ENCODE assay signal across 8 cellular contexts in genomic region chr2:177165731-177166711, GRCh38. TPM values are rescaled to one million over a fixed set of nuclear protein-coding genes. Genes with fewer than 3 reads are reported as not detected.
DNase-seq lines count a peak whose midpoint lies in the region; ATAC-seq, FAIRE-seq and TF ChIP-seq lines count a peak whose summit lies in the region.

No MANE protein-coding gene starts in this region.

- TF ChIP-seq CTCF in A549 (IDR thresholded peaks at IDR 0.05) = no peak
- TF ChIP-seq CTCF in lung (IDR thresholded peaks at IDR 0.05; ENCODE audit: control extremely low read depth, extremely low read depth) = no peak
- peak in 1 of 5 experiments; percentile 7 for TF ChIP-seq CTCF in transverse colon (IDR thresholded peaks at IDR 0.05)

- DNase-seq in A549 (ENCODE audit: low read depth in 1 of 2, low spot score in 1 of 2) (peak in 1 of 2 experiments; percentile 40), GM18507 (ENCODE audit: extremely low spot score, insufficient read length, low read depth) (no peak), NCI-H748 (lab: John Stamatoyannopoulos, UW; ENCODE audit: unreplicated experiment) (peak; percentile 29), cerebellar cortex (ENCODE audit: low spot score) (peak; percentile 67), lung (ENCODE audit: low spot score) (no peak), transverse colon (peak; percentile 22), NCI-H510A treated with DMSO at 0.1 percent for 48 hours (lab: John Stamatoyannopoulos, UW) (no peak)

- FAIRE-seq in A549 (lab: Jason Lieb, UNC) (no peak), GM18507 (lab: Jason Lieb, UNC) (peak; percentile 91)

- H3K4me2 ChIP-seq in A549 = peak overlapping the region; percentile 90

- CTCF ChIA-PET in A549 (lab: Yijun Ruan, JAX) = interaction anchor here (0.6 to 6.7 kb wide), 26 partner anchors 10 to 1177 kb away, joined by 3 to 123 read pairs (median 5); partner anchors contain the start of gene NFE2L2

- no peak for TF ChIP-seq POLR2A in A549 (IDR thresholded peaks at IDR 0.05; ENCODE audit: low read length)
- peak; percentile 29 for TF ChIP-seq POLR2A in transverse colon (IDR thresholded peaks at IDR 0.05)

- H3K9me3 ChIP-seq in A549 (no peaks in the 10 kb centered on the region), lung (ENCODE audit: control insufficient read depth in 2 of 2, insufficient read depth in 1 of 2, low read length in 1 of 2) (no peaks in the 10 kb centered on the region), transverse colon (no peaks in the 10 kb centered on the region)

- intact Hi-C loops in transverse colon (cut with DNase I; ENCODE audit: low total_unique reads) = loop anchor here (2.0 to 10.0 kb wide), 3 partner anchors 99 to 249 kb away; partner anchors contain the start of gene NFE2L2

- 11% methylated on average over 8 of the region's 8 CpGs for WGBS in A549 (ENCODE audit: missing lambda C conversion rate)
- WGBS in lung, 2 donors = 54 to 58% methylated on average over 8 of the region's 8 CpGs
- WGBS in transverse colon (ENCODE audit: low coverage in 1 of 2), 2 donors = 24 to 41% methylated on average over 7 to 8 of the region's 8 CpGs

- peaks cover 53% of the 10 kb centered on the region for H3K4me1 ChIP-seq in A549
- H3K4me1 ChIP-seq in lung (ENCODE audit: control insufficient read depth in 2 of 2, insufficient read depth in 2 of 2, low read length in 2 of 2) = peaks cover 2 to 4% of the 10 kb centered on the region in 2 donors
- H3K4me1 ChIP-seq in transverse colon = peaks cover 0 to 45% (median 21%) of the 10 kb centered on the region in 4 donors

- H3K36me3 ChIP-seq in lung (ENCODE audit: control insufficient read depth in 2 of 2, insufficient read depth in 2 of 2, low read length in 2 of 2) (no peaks in the 10 kb centered on the region), transverse colon (no peaks in the 10 kb centered on the region)

- TF ChIP-seq EP300 in A549 (IDR thresholded peaks at IDR 0.05) (no peak), transverse colon (IDR thresholded peaks at IDR 0.05; ENCODE audit: low read depth) (no peak)

- peak overlapping the region; percentile 34; the same call in 2 of the 3 replicates for H3K4me3 ChIP-seq in A549
- H3K4me3 ChIP-seq in lung = no peak overlapping the region
- H3K4me3 ChIP-seq in transverse colon = peak overlapping the region in 2 of 4 donors; percentile 35 to 41

- no peak for TF ChIP-seq RAD21 in A549 (conservative IDR thresholded peaks at IDR 0.05 in 1 of 2, IDR thresholded peaks at IDR 0.05 in 1 of 2)

- in situ Hi-C loops in transverse colon (cut with MboI; ENCODE audit: low pct_ligation_motif_present in 1 of 4, low pct_unique_long_range_greater_than_20kb in 1 of 4, low sequenced_read_pairs in 3 of 4) = loop anchor here (10.0 to 25.0 kb wide), 6 partner anchors 99 to 596 kb away; partner anchors contain the start of gene NFE2L2 (in 1 of the 4)

- peak overlapping the region; percentile 95 to 98 for H3K27ac ChIP-seq in A549
- H3K27ac ChIP-seq in lung (ENCODE audit: low read depth in 1 of 2, low read length in 1 of 2) = peak overlapping the region; percentile 55 to 77
- H3K27ac ChIP-seq in transverse colon = peak overlapping the region; percentile 83 to 90 (median 87)

- POLR2A ChIA-PET in A549 (lab: Yijun Ruan, JAX) = interaction anchor here (1.3 to 3.6 kb wide), 5 partner anchors 46 to 526 kb away, joined by 4 to 48 read pairs (median 6); partner anchors contain the start of genes HNRNPA3 and NFE2L2

- ATAC-seq in A549 (peak; percentile 42 to 47; a peak in 4 of 6 replicates), HG02884 (IDR thresholded peaks at IDR 0.05; ENCODE audit: unreplicated experiment) (peak; percentile 57), lung (ENCODE audit: insufficient read depth, low FRiP score) (no peak)

- no peaks in the 10 kb centered on the region for H3K27me3 ChIP-seq in lung (ENCODE audit: control insufficient read depth, insufficient read depth)
- no peaks in the 10 kb centered on the region for H3K27me3 ChIP-seq in transverse colon

TF ChIP-seq in A549, 52 proteins besides CTCF, POLR2A, EP300 and RAD21:
- TF ChIP-seq FOSL2 (IDR thresholded peaks at IDR 0.05) = no peak
- TF ChIP-seq FOSL2 (CRISPR knock-in tag; IDR thresholded peaks at IDR 0.05) = 0 out of 2 replicates have a peak, but pooled peaks have one; percentile 18
- TF ChIP-seq RNF2 (IDR thresholded peaks at IDR 0.05; ENCODE audit: borderline replicate concordance, low read depth) = no peak
- TF ChIP-seq SMC3 (IDR thresholded peaks at IDR 0.05) = no peak
- TF ChIP-seq PHF8 (IDR thresholded peaks at IDR 0.05; ENCODE audit: borderline replicate concordance, low read depth) = no peak
- no peak for TF ChIP-seq HOXA7 (CRISPR knock-in tag; IDR thresholded peaks at IDR 0.05)
- no peak for TF ChIP-seq GATA3 (IDR thresholded peaks at IDR 0.05; ENCODE audit: borderline replicate concordance)
- TF ChIP-seq CHD2 (IDR thresholded peaks at IDR 0.05; ENCODE audit: low read length, partially characterized antibody) = no peak

RNA-seq across cellular contexts. Expression of gene HNRNPA3, which starts 46.6 kb away (rescaled TPM):
- 250 and 357 TPM in 2 replicates for polyA plus RNA-seq in A549 (2011; rRNA removed)
- 101 and 131 TPM in 2 replicates for polyA plus RNA-seq in A549 (2012; cell fraction: cytosol; rRNA removed)
- polyA plus RNA-seq in A549 (2012; cell fraction: nucleus; rRNA removed) = 27.7 and 52.1 TPM in 2 replicates
- polyA plus RNA-seq in A549 (2017; fragmentation: RNase III; extraction: RNeasy Plus Mini Kit Qiagen cat#74134 plus additional on column Dnase treatment) = 714 to 805 TPM (median 755 TPM) in 3 replicates
- 32.7 and 35.5 TPM in 2 replicates for polyA minus RNA-seq in A549 (2011; rRNA and poly(A)+ RNA removed)
- total RNA-seq in lung = 100 to 1,000 TPM; 155 to 164 TPM
- 100 to 1,000 TPM; 169 to 182 TPM for polyA plus RNA-seq in lung
- total RNA-seq in transverse colon = 10 to 100 TPM; 40.6 to 83.2 (median 57.4) TPM

Comparison
In these comparisons a context has a peak if more than half of its experiments do, and no peak if none do; other contexts are left out.
1. DNase-seq: peak in NCI-H748 (single experiment), cerebellar cortex (single experiment) and transverse colon (single experiment); none in GM18507 (single experiment), lung (single experiment) and NCI-H510A treated with DMSO at 0.1 percent for 48 hours (single experiment).
2. Peak in every context shown above with its lines, with median percentiles within 50 percentile points of each other: H3K27ac ChIP-seq.